ENCODE assay signal across 28 cellular contexts in genomic region chr1:166013232-166013631, GRCh38.
DNase-seq lines count a peak whose midpoint lies in the region; ATAC-seq, FAIRE-seq and TF ChIP-seq lines count a peak whose summit lies in the region.
"Had no signal": no experiment of that assay in that cellular context is flagged by ENCODE, and none has a peak within 500 bp of the region (broad histone marks: within the 10 kb centered on the region; RNA-seq: fewer than 3 reads in every experiment).

No MANE protein-coding gene starts in this region.

- BruUV-seq in GM12878 (replicated peaks; lab: Mats Ljungman, UMichigan), result no TSS peak

- no peaks in the 10 kb centered on the region for H3K79me2 ChIP-seq in GM12878 (ENCODE audit: control insufficient read depth, insufficient read depth, low read length)

- H3K9ac ChIP-seq in BLaER1, result no peak overlapping the region
- no peak overlapping the region for H3K9ac ChIP-seq in GM12878 (ENCODE audit: control insufficient read depth, insufficient read depth, low read length)

- H4K20me1 ChIP-seq in BLaER1 (no peaks in the 10 kb centered on the region), GM12878 (ENCODE audit: control insufficient read depth, insufficient read depth) (no peaks in the 10 kb centered on the region)

- H3K4me3 Mint-ChIP-seq in WTC11, result no peak overlapping the region
- H3K4me3 Mint-ChIP-seq: B cell; CD14-positive monocyte; CD4-positive, alpha-beta memory T cell; CD4-positive, CD25-positive, alpha-beta regulatory T cell; CD8-positive, alpha-beta memory T cell had no signal

- H3K36me3 Mint-ChIP-seq in WTC11, result no peaks in the 10 kb centered on the region
- H3K36me3 Mint-ChIP-seq: CD14-positive monocyte; CD4-positive, alpha-beta memory T cell; CD4-positive, CD25-positive, alpha-beta regulatory T cell had no signal

- intact Hi-C loops in GM12878 (cut with micrococcal nuclease; ENCODE audit: unreplicated experiment), result no loop called here
- intact Hi-C loops in ovary (cut with DNase I), result no loop called here

- no peak for TF ChIP-seq RAD21 in GM12878 (IDR thresholded peaks at IDR 0.05; ENCODE audit: insufficient read depth, low read depth, low read length)

- DNase-seq in GM12878 (ENCODE audit: low read depth, low spot score) (no peak), tibial nerve (ENCODE audit: low spot score in 2 of 2) (no peak), ovary (no peak), dermis blood vessel endothelial cell (no peak), WTC11 (ENCODE audit: low spot score) (no peak)
- DNase-seq: AML-193; C1 segment of cervical spinal cord; CD4-positive, alpha-beta memory T cell; CD4-positive, CD25-positive, alpha-beta regulatory T cell; CD8-positive, alpha-beta memory T cell; COR-L47; DMS 273 treated with DMSO at 0.1 percent for 48 hours; DMS153; DMS53; DMS79; DND-41; EL; GDM1 had no signal

- no peaks in the 10 kb centered on the region for H3K9me3 ChIP-seq in BLaER1
- no peaks in the 10 kb centered on the region for H3K9me3 ChIP-seq in GM12878 (replicated peaks; ENCODE audit: control insufficient read depth, insufficient read depth, low read length)
- H3K9me3 ChIP-seq in tibial nerve, result peaks cover 0 to 8% (median 0%) of the 10 kb centered on the region in 4 donors
- no peaks in the 10 kb centered on the region for H3K9me3 ChIP-seq in ovary
- H3K9me3 ChIP-seq: A549 had no signal

- POLR2A ChIA-PET in GM12878 (lab: Charles Lee) (no interaction called here), WTC11 (lab: Charles Lee) (no interaction called here)

- H3K36me3 ChIP-seq in BLaER1 (no peaks in the 10 kb centered on the region), GM12878 (ENCODE audit: control insufficient read depth in 2 of 2, insufficient read depth in 2 of 2, low read length in 1 of 2) (no peaks in the 10 kb centered on the region), tibial nerve (no peaks in the 10 kb centered on the region), ovary (no peaks in the 10 kb centered on the region)

- TF ChIP-seq CTCF in GM12878 (IDR thresholded peaks at IDR 0.05 in 2 of 3, conservative IDR thresholded peaks at IDR 0.05 in 1 of 3; ENCODE audit: control insufficient read depth in 2 of 3, extremely low read depth in 1 of 3, insufficient read depth in 1 of 3, low read depth in 3 of 3, low read length in 3 of 3) (no peak), tibial nerve (IDR thresholded peaks at IDR 0.05) (no peak), ovary (IDR thresholded peaks at IDR 0.05) (no peak), WTC11 (IDR thresholded peaks at IDR 0.05) (no peak)

- in situ Hi-C loops in GM12878 (cut with MboI), result no loop called here

- H2AFZ ChIP-seq in GM12878 (ENCODE audit: control insufficient read depth, low read depth, low read length), result no peak overlapping the region

- H3K27me3 Mint-ChIP-seq in WTC11 (ENCODE audit: low read depth), result no peaks in the 10 kb centered on the region; the same call in 1 of the 2 replicates

- ATAC-seq in GM18868 (IDR thresholded peaks at IDR 0.05; ENCODE audit: unreplicated experiment) (peak; percentile 82), HG03432 (IDR thresholded peaks at IDR 0.05; ENCODE audit: unreplicated experiment) (peak; percentile 48), GM12878 (peak; percentile 73), WTC11 (no peak)
- ATAC-seq: A549 had no signal

- RAD21 ChIA-PET in GM12878 (lab: Charles Lee; ENCODE audit: unreplicated experiment), result interaction anchor here (0.5 kb wide), 1 partner anchor 157 kb away, joined by 3 read pairs; no protein-coding TSS in a partner anchor

- no peak for TF ChIP-seq EP300 in GM12878 (IDR thresholded peaks at IDR 0.05; ENCODE audit: borderline replicate concordance in 1 of 2, control insufficient read depth in 1 of 2, low read depth in 2 of 2, low read length in 2 of 2)
- no peak for TF ChIP-seq EP300 in tibial nerve (IDR thresholded peaks at IDR 0.05)
- TF ChIP-seq EP300 in ovary (IDR thresholded peaks at IDR 0.05), result no peak

- H3K4me1 ChIP-seq in BLaER1 (peaks cover 20% of the 10 kb centered on the region), GM12878 (ENCODE audit: control insufficient read depth, insufficient read depth, low read length) (no peaks in the 10 kb centered on the region), tibial nerve (no peaks in the 10 kb centered on the region), ovary (ENCODE audit: insufficient read depth) (no peaks in the 10 kb centered on the region)
- H3K4me1 ChIP-seq: A549 had no signal

- 0 out of 2 replicates have a peak, but pooled peaks cover under 1% of the 10 kb centered on the region for H3K9me3 Mint-ChIP-seq in WTC11

- H3K4me3 ChIP-seq in BLaER1 (no peak overlapping the region), GM12878 (no peak overlapping the region), tibial nerve (no peak overlapping the region), ovary (no peak overlapping the region)
- H3K4me3 ChIP-seq: A549 had no signal

- H3K27ac ChIP-seq in BLaER1, result no peak overlapping the region
- no peak overlapping the region for H3K27ac ChIP-seq in GM12878 (ENCODE audit: control insufficient read depth, insufficient read depth)
- no peak overlapping the region for H3K27ac ChIP-seq in tibial nerve
- H3K27ac ChIP-seq in ovary, result no peak overlapping the region
- H3K27ac ChIP-seq: 22Rv1, A549 had no signal

- 1% methylated on average over 4 of the region's 4 CpGs for WGBS in GM12878 (ENCODE audit: insufficient coverage, insufficient replicate concordance, low lambda C conversion rate, missing lambda C conversion rate)
- 88 to 90% methylated on average over 4 of the region's 4 CpGs for WGBS in tibial nerve, 2 donors
- 80 to 97% (median 84%) methylated on average over 4 of the region's 4 CpGs for WGBS in ovary, 3 donors

- no peak overlapping the region for H3K27ac Mint-ChIP-seq in WTC11
- H3K27ac Mint-ChIP-seq: B cell; CD14-positive monocyte; CD4-positive, alpha-beta memory T cell; CD4-positive, CD25-positive, alpha-beta regulatory T cell; CD8-positive, alpha-beta memory T cell had no signal

- H3K27me3 ChIP-seq in BLaER1 (no peaks in the 10 kb centered on the region), GM12878 (replicated peaks in 1 of 2; ENCODE audit: control insufficient read depth in 2 of 2, insufficient read depth in 2 of 2, low read length in 1 of 2) (no peaks in the 10 kb centered on the region), tibial nerve (no peaks in the 10 kb centered on the region), ovary (no peaks in the 10 kb centered on the region)

- TF ChIP-seq POLR2A in GM12878 (IDR thresholded peaks at IDR 0.05; ENCODE audit: low read depth, low read length) (no peak), tibial nerve (IDR thresholded peaks at IDR 0.05) (no peak), ovary (IDR thresholded peaks at IDR 0.05) (no peak)

- SMC1A ChIA-PET in GM12878 (lab: Charles Lee; ENCODE audit: uncharacterized antibody, unreplicated experiment), result interaction anchor here (1.3 kb wide), 1 partner anchor 151 kb away, joined by 4 read pairs; no protein-coding TSS in a partner anchor

- no peak for FAIRE-seq in GM12878 (lab: Jason Lieb, UNC)
- FAIRE-seq: A549, GM12892, GM18507, GM19239 had no signal

- H3K4me2 ChIP-seq in BLaER1, result peak overlapping the region; percentile 29; the same call in 1 of the 2 replicates
- H3K4me2 ChIP-seq in GM12878 (ENCODE audit: control insufficient read depth, insufficient read depth), result no peak overlapping the region
- H3K4me2 ChIP-seq: A549 had no signal

- no peaks in the 10 kb centered on the region for H3K4me1 Mint-ChIP-seq in WTC11
- H3K4me1 Mint-ChIP-seq: B cell; CD14-positive monocyte; CD4-positive, alpha-beta memory T cell; CD4-positive, CD25-positive, alpha-beta regulatory T cell; CD8-positive, alpha-beta memory T cell had no signal

- CTCF ChIA-PET in GM12878 (lab: Yijun Ruan, JAX) (no interaction called here), WTC11 (lab: Charles Lee) (no interaction called here)

TF ChIP-seq in GM12878, 131 proteins besides CTCF, POLR2A, EP300 and RAD21:
- TF ChIP-seq CBX3 (IDR thresholded peaks at IDR 0.05; ENCODE audit: borderline replicate concordance, low read depth) (no peak), MEF2B (IDR thresholded peaks at IDR 0.05; ENCODE audit: partially characterized antibody, poor library complexity, severe bottlenecking) (peak; percentile 88)

TF ChIP-seq in WTC11, 78 proteins besides CTCF, POLR2A, EP300 and RAD21 (continues in another document):
- TF ChIP-seq HMGXB4 (CRISPR knock-in tag; IDR thresholded peaks at IDR 0.05) (no peak), RORB (CRISPR knock-in tag; IDR thresholded peaks at IDR 0.05) (no peak), ZSCAN18 (CRISPR knock-in tag; IDR thresholded peaks at IDR 0.05) (no peak)
